Comparison of ENCODE assay signal across 8 cellular contexts in genomic region chr17:77459018-77459755, GRCh38.
DNase-seq lines count a peak whose midpoint lies in the region; ATAC-seq, FAIRE-seq and TF ChIP-seq lines count a peak whose summit lies in the region.

No MANE protein-coding gene starts in this region.

- H3K36me3 Mint-ChIP-seq in T-cell = peaks cover 21% of the 10 kb centered on the region
- peaks cover 15% of the 10 kb centered on the region for H3K36me3 Mint-ChIP-seq in endodermal cell (ENCODE audit: low read depth)

- DNase-seq in GM12892 (ENCODE audit: insufficient read length) = no peak
- DNase-seq in T-cell = no peak
- no peak for DNase-seq in endodermal cell
- DNase-seq in stimulated activated CD4-positive, alpha-beta T cell treated with anti-CD3 and anti-CD28 coated beads, Interleukin-2, amount 100 ng/mL, for 24 hours = peak; percentile 50 to 51
- DNase-seq in Kasumi-1 (lab: John Stamatoyannopoulos, UW) = no peak
- DNase-seq in KG1 (lab: John Stamatoyannopoulos, UW) = no peak
- DNase-seq in nucleus accumbens (lab: John Stamatoyannopoulos, UW) = no peak

- no peaks in the 10 kb centered on the region for H3K9me3 ChIP-seq in endodermal cell (ENCODE audit: control insufficient read depth, low read length)

- no peak overlapping the region for H3K4me3 ChIP-seq in endodermal cell (ENCODE audit: low read length)

- ATAC-seq in T-cell (replicated peaks in 1 of 4) (peak in 1 of 4 experiments; percentile 10), HG02588 (IDR thresholded peaks at IDR 0.05; ENCODE audit: unreplicated experiment) (no peak)

- WGBS in endodermal cell (ENCODE audit: insufficient coverage in 1 of 2, insufficient read length in 1 of 2), 2 experiments = 96 to 97% methylated on average over 13 to 19 of the region's 19 CpGs

- peak; percentile 27; the same call in 1 of the 2 replicates for TF ChIP-seq POLR2A in GM12892 (IDR thresholded peaks at IDR 0.05; ENCODE audit: low read depth, low read length)

- no peak for TF ChIP-seq CTCF in endodermal cell (conservative IDR thresholded peaks at IDR 0.05)

- no peaks in the 10 kb centered on the region for H3K27me3 Mint-ChIP-seq in T-cell
- H3K27me3 Mint-ChIP-seq in endodermal cell (ENCODE audit: insufficient read depth) = no peaks in the 10 kb centered on the region

- H3K4me3 Mint-ChIP-seq in T-cell (peak overlapping the region; percentile 97 to 98 (median 98)), endodermal cell (no peak overlapping the region)

- peaks cover 9% of the 10 kb centered on the region for H3K4me1 ChIP-seq in endodermal cell (ENCODE audit: control insufficient read depth, insufficient read depth, low read length)

- no peaks in the 10 kb centered on the region for H3K27me3 ChIP-seq in endodermal cell (ENCODE audit: control insufficient read depth, insufficient read depth, low read length, poor library complexity, severe bottlenecking)

- POLR2A ChIA-PET in T-cell (lab: Charles Lee) = interaction anchor here in 1 of 2 donors (1.2 kb wide), 2 partner anchors 18 to 499 kb away, joined by 4 read pairs; partner anchors contain the start of gene TNRC6C

- H3K27ac Mint-ChIP-seq in T-cell (peak overlapping the region; percentile 99 to 100), endodermal cell (peak overlapping the region; percentile 68)

- H3K36me3 ChIP-seq in endodermal cell (ENCODE audit: control insufficient read depth, insufficient read depth, low read length) = peaks cover 8% of the 10 kb centered on the region

- no peak overlapping the region for H3K27ac ChIP-seq in endodermal cell (ENCODE audit: low read depth, low read length)

- H3K4me1 Mint-ChIP-seq in T-cell (peaks cover 67 to 84% (median 78%) of the 10 kb centered on the region in 3 donors), endodermal cell (peaks cover 24% of the 10 kb centered on the region)

- FAIRE-seq in GM12892 (lab: Jason Lieb, UNC) = peak; percentile 46

- CTCF ChIA-PET in T-cell (lab: Charles Lee) = interaction anchor here in 1 of 2 donors (1.0 to 1.3 kb wide), 3 partner anchors 16 to 29 kb away, joined by 4 to 6 read pairs (median 4); no protein-coding TSS in a partner anchor

- H3K9me3 Mint-ChIP-seq in T-cell (no peaks in the 10 kb centered on the region), endodermal cell (no peaks in the 10 kb centered on the region)

- no peak overlapping the region for H3K9ac ChIP-seq in endodermal cell (ENCODE audit: extremely low read depth, low read length, poor library complexity, severe bottlenecking)

Comparison
In these comparisons a context has a peak if more than half of its experiments do, and no peak if none do; other contexts are left out.
1. DNase-seq: peak in stimulated activated CD4-positive, alpha-beta T cell treated with anti-CD3 and anti-CD28 coated beads, Interleukin-2, amount 100 ng/mL, for 24 hours (2 of 2); none in GM12892 (single experiment), T-cell (0 of 34), endodermal cell (single experiment), Kasumi-1 (0 of 2), KG1 (single experiment) and nucleus accumbens (0 of 56).